Comparison of ENCODE assay signal across 1 cellular context in genomic region chr19:15418588-15419412, GRCh38.
TF ChIP-seq lines count a peak whose summit lies in the region.

TSS of gene AKAP8L (minus strand) at chr19:15418988. CDS start at chr19:15418923, 65 bp downstream.

TF ChIP-seq in HepG2, 621 proteins besides CTCF, POLR2A, EP300 and RAD21 (continued from another document and continues in another):
- 0 out of 2 replicates have a peak, but pooled peaks have one; percentile 47 for TF ChIP-seq ELK4 (CRISPR knock-in tag; IDR thresholded peaks at IDR 0.05; ENCODE audit: borderline replicate concordance)
- TF ChIP-seq ZNF260 (CRISPR knock-in tag; IDR thresholded peaks at IDR 0.05; ENCODE audit: borderline replicate concordance, low read depth), result no peak
- TF ChIP-seq RNF2 (conservative IDR thresholded peaks at IDR 0.05; ENCODE audit: low read depth), result no peak
- no peak for TF ChIP-seq ZNF577 (CRISPR knock-in tag; IDR thresholded peaks at IDR 0.05; ENCODE audit: borderline replicate concordance, low read depth)
- peak; percentile 89 for TF ChIP-seq POLR2G (IDR thresholded peaks at IDR 0.05; ENCODE audit: low read depth, low read length)
- TF ChIP-seq ZMYM4 (CRISPR knock-in tag; IDR thresholded peaks at IDR 0.05), result peak; percentile 76
- TF ChIP-seq ZNF839 (CRISPR knock-in tag; IDR thresholded peaks at IDR 0.05; ENCODE audit: borderline replicate concordance), result no peak
- peak; percentile 80 for TF ChIP-seq RBM39 (IDR thresholded peaks at IDR 0.05; ENCODE audit: low read depth, low read length, poor library complexity, severe bottlenecking)
- no peak for TF ChIP-seq MZF1 (CRISPR knock-in tag; IDR thresholded peaks at IDR 0.05; ENCODE audit: borderline replicate concordance)
- TF ChIP-seq MLXIP (CRISPR knock-in tag; IDR thresholded peaks at IDR 0.05; ENCODE audit: borderline replicate concordance), result 0 out of 2 replicates have a peak, but pooled peaks have one; percentile 26
- no peak for TF ChIP-seq NONO (IDR thresholded peaks at IDR 0.05)
- 0 out of 2 replicates have a peak, but pooled peaks have one; percentile 37 for TF ChIP-seq NONO (CRISPR knock-in tag; conservative IDR thresholded peaks at IDR 0.05)
- TF ChIP-seq ATF5 (CRISPR knock-in tag; IDR thresholded peaks at IDR 0.05; ENCODE audit: low read depth), result no peak
- TF ChIP-seq HMGA1 (CRISPR knock-in tag; conservative IDR thresholded peaks at IDR 0.05), result no peak
- TF ChIP-seq CC2D1A (CRISPR knock-in tag; IDR thresholded peaks at IDR 0.05), result no peak
- TF ChIP-seq CCDC6 (CRISPR knock-in tag; IDR thresholded peaks at IDR 0.05), result peak; percentile 84
- peak; percentile 57; the same call in 1 of the 2 replicates for TF ChIP-seq MED1 (CRISPR knock-in tag; IDR thresholded peaks at IDR 0.05)
- TF ChIP-seq E2F5 (CRISPR knock-in tag; conservative IDR thresholded peaks at IDR 0.05), result no peak
- TF ChIP-seq KDM2A (CRISPR knock-in tag; IDR thresholded peaks at IDR 0.05; ENCODE audit: borderline replicate concordance, low read depth), result peak; percentile 99
- no peak for TF ChIP-seq ZNF382 (CRISPR knock-in tag; IDR thresholded peaks at IDR 0.05; ENCODE audit: borderline replicate concordance)
- peak; percentile 68; the same call in 1 of the 2 replicates for TF ChIP-seq ZFP90 (CRISPR knock-in tag; IDR thresholded peaks at IDR 0.05; ENCODE audit: borderline replicate concordance)
- TF ChIP-seq ZFP36 (IDR thresholded peaks at IDR 0.05; ENCODE audit: borderline replicate concordance, low read depth, low read length, partially characterized antibody), result no peak
- TF ChIP-seq ATF7 (IDR thresholded peaks at IDR 0.05), result no peak
- 0 out of 2 replicates have a peak, but pooled peaks have one; percentile 47 for TF ChIP-seq ATF7 (CRISPR knock-in tag; IDR thresholded peaks at IDR 0.05)
- no peak for TF ChIP-seq SETDB1 (CRISPR knock-in tag; IDR thresholded peaks at IDR 0.05; ENCODE audit: borderline replicate concordance)
- TF ChIP-seq ZNF142 (CRISPR knock-in tag; IDR thresholded peaks at IDR 0.05), result peak; percentile 59
- no peak for TF ChIP-seq TBX3 (IDR thresholded peaks at IDR 0.05; ENCODE audit: borderline replicate concordance)
- no peak for TF ChIP-seq ZNF432 (CRISPR knock-in tag; IDR thresholded peaks at IDR 0.05; ENCODE audit: borderline replicate concordance)
- TF ChIP-seq ARID5B (CRISPR knock-in tag; IDR thresholded peaks at IDR 0.05), result no peak
- peak; percentile 69 for TF ChIP-seq TARDBP (CRISPR knock-in tag; IDR thresholded peaks at IDR 0.05)
- peak; percentile 71; the same call in 1 of the 2 replicates for TF ChIP-seq ZNF790 (CRISPR knock-in tag; IDR thresholded peaks at IDR 0.05; ENCODE audit: borderline replicate concordance)
- 0 out of 2 replicates have a peak, but pooled peaks have one; percentile 77 for TF ChIP-seq ZNF224 (CRISPR knock-in tag; IDR thresholded peaks at IDR 0.05)
- TF ChIP-seq FOXJ3 (CRISPR knock-in tag; IDR thresholded peaks at IDR 0.05; ENCODE audit: borderline replicate concordance), result 0 out of 2 replicates have a peak, but pooled peaks have one; percentile 20
- TF ChIP-seq PBX2 (CRISPR knock-in tag; IDR thresholded peaks at IDR 0.05), result peak; percentile 99
- no peak; the same call in 1 of the 2 replicates for TF ChIP-seq CAMTA2 (CRISPR knock-in tag; IDR thresholded peaks at IDR 0.05; ENCODE audit: borderline replicate concordance)
- TF ChIP-seq KDM4B (CRISPR knock-in tag; IDR thresholded peaks at IDR 0.05), result no peak
- TF ChIP-seq ZNF414 (CRISPR knock-in tag; IDR thresholded peaks at IDR 0.05), result peak; percentile 75
- TF ChIP-seq KLF6 (CRISPR knock-in tag; IDR thresholded peaks at IDR 0.05), result no peak
- TF ChIP-seq RORA (CRISPR knock-in tag; IDR thresholded peaks at IDR 0.05), result no peak
- TF ChIP-seq KAT8 (CRISPR knock-in tag; IDR thresholded peaks at IDR 0.05), result peak; percentile 46
- TF ChIP-seq ARNT2 (CRISPR knock-in tag; IDR thresholded peaks at IDR 0.05; ENCODE audit: low read depth), result peak; percentile 71
- peak; percentile 22; the same call in 1 of the 2 replicates for TF ChIP-seq MTA1 (CRISPR knock-in tag; IDR thresholded peaks at IDR 0.05; ENCODE audit: borderline replicate concordance)
- TF ChIP-seq NFE2L2 (IDR thresholded peaks at IDR 0.05; ENCODE audit: low read length), result no peak
- TF ChIP-seq ZNF292 (CRISPR knock-in tag; IDR thresholded peaks at IDR 0.05; ENCODE audit: borderline replicate concordance, low read depth), result no peak
